8 cellular contexts compared by ENCODE assay signal in the genomic region with DNA sequence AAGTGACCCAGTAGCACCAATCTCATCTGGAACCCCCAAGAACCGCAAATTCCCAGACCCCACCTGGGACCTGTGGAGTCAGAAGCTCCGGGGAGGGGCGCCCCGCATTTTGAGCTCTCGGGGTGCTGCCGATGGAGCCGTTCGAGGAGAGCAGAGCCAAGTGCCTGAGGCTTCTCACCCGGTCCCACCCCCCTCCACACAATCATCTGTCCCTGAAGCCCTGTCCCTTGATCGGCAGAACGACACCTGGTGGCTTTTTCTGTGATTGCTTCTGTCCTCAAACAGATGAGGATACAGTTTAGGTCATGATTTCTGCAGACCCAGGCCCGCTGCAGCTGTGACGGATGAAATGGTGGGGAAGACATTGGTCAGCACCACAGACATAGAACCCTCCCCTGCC.
A peak's percentile ranks its signal among the peaks of the same experiment; 100 is the strongest.
DNase-seq lines count a peak whose midpoint lies in the region; ATAC-seq lines count a peak whose summit lies in the region.

No MANE protein-coding gene starts in this region.

- no peak overlapping the region for H3K27ac Mint-ChIP-seq in activated naive CD8-positive, alpha-beta T cell treated with anti-CD3 and anti-CD28 coated beads, Interleukin-2, amount 10 ng/mL, durations not matched to agents 7 days and 5 days
- no peak overlapping the region for H3K27ac Mint-ChIP-seq in activated naive CD8-positive, alpha-beta T cell treated with anti-CD3 and anti-CD28 coated beads for 36 hours

- H3K9me3 Mint-ChIP-seq in activated naive CD8-positive, alpha-beta T cell treated with anti-CD3 and anti-CD28 coated beads, Interleukin-2, amount 10 ng/mL, durations not matched to agents 7 days and 5 days, result peaks cover 8% of the 10 kb centered on the region
- H3K9me3 Mint-ChIP-seq in activated naive CD8-positive, alpha-beta T cell treated with anti-CD3 and anti-CD28 coated beads for 36 hours, result no peaks in the 10 kb centered on the region

- peaks cover 22% of the 10 kb centered on the region for H3K27me3 Mint-ChIP-seq in activated naive CD8-positive, alpha-beta T cell treated with anti-CD3 and anti-CD28 coated beads, Interleukin-2, amount 10 ng/mL, durations not matched to agents 7 days and 5 days
- H3K27me3 Mint-ChIP-seq in activated naive CD8-positive, alpha-beta T cell treated with anti-CD3 and anti-CD28 coated beads for 36 hours, result peaks cover 16% of the 10 kb centered on the region

- H3K4me3 Mint-ChIP-seq in activated naive CD8-positive, alpha-beta T cell treated with anti-CD3 and anti-CD28 coated beads, Interleukin-2, amount 10 ng/mL, durations not matched to agents 7 days and 5 days, result no peak overlapping the region
- H3K4me3 Mint-ChIP-seq in activated naive CD8-positive, alpha-beta T cell treated with anti-CD3 and anti-CD28 coated beads for 36 hours, result no peak overlapping the region

- H3K4me1 Mint-ChIP-seq in activated naive CD8-positive, alpha-beta T cell treated with anti-CD3 and anti-CD28 coated beads, Interleukin-2, amount 10 ng/mL, durations not matched to agents 7 days and 5 days, result peaks cover 8% of the 10 kb centered on the region
- H3K4me1 Mint-ChIP-seq in activated naive CD8-positive, alpha-beta T cell treated with anti-CD3 and anti-CD28 coated beads for 36 hours, result peaks cover 4% of the 10 kb centered on the region

- ATAC-seq in activated naive CD8-positive, alpha-beta T cell treated with anti-CD3 and anti-CD28 coated beads, Interleukin-2, amount 10 ng/mL, durations not matched to agents 7 days and 5 days (ENCODE audit: low read depth), result peak; percentile 44
- ATAC-seq in left lobe of liver, result peak; percentile 73

- no peak for DNase-seq in activated naive CD8-positive, alpha-beta T cell treated with anti-CD3 and anti-CD28 coated beads, Interleukin-2, amount 10 ng/mL, durations not matched to agents 7 days and 5 days
- DNase-seq in activated naive CD8-positive, alpha-beta T cell treated with anti-CD3 and anti-CD28 coated beads for 36 hours, result no peak
- DNase-seq in NCI-H748 treated with DMSO at 0.1 percent for 48 hours (lab: John Stamatoyannopoulos, UW), result peak; percentile 74
- DNase-seq in activated naive CD4-positive, alpha-beta T cell treated with Interleukin-2 at 50 U/mL for 16 hours, result peak; percentile 48
- no peak for DNase-seq in left lobe of liver (ENCODE audit: low spot score)
- no peak for DNase-seq in NCI-H510A treated with DMSO at 0.1 percent for 48 hours (lab: John Stamatoyannopoulos, UW)
- DNase-seq in hippocampal formation (lab: John Stamatoyannopoulos, UW), result no peak
- DNase-seq in middle frontal gyrus (ENCODE audit: extremely low spot score, low spot score), result no peak

- POLR2A ChIA-PET in activated naive CD8-positive, alpha-beta T cell treated with anti-CD3 and anti-CD28 coated beads, Interleukin-2, amount 10 ng/mL, durations not matched to agents 7 days and 5 days (lab: Charles Lee), result no interaction called here

- H3K36me3 Mint-ChIP-seq in activated naive CD8-positive, alpha-beta T cell treated with anti-CD3 and anti-CD28 coated beads, Interleukin-2, amount 10 ng/mL, durations not matched to agents 7 days and 5 days, result no peaks in the 10 kb centered on the region
- no peaks in the 10 kb centered on the region for H3K36me3 Mint-ChIP-seq in activated naive CD8-positive, alpha-beta T cell treated with anti-CD3 and anti-CD28 coated beads for 36 hours

Comparison
In these comparisons a context has a peak if more than half of its experiments do, and no peak if none do; other contexts are left out.
1. DNase-seq: peak in NCI-H748 treated with DMSO at 0.1 percent for 48 hours (single experiment) and activated naive CD4-positive, alpha-beta T cell treated with Interleukin-2 at 50 U/mL for 16 hours (single experiment); none in activated naive CD8-positive, alpha-beta T cell treated with anti-CD3 and anti-CD28 coated beads, Interleukin-2, amount 10 ng/mL, durations not matched to agents 7 days and 5 days (single experiment), activated naive CD8-positive, alpha-beta T cell treated with anti-CD3 and anti-CD28 coated beads for 36 hours (single experiment), left lobe of liver (single experiment), NCI-H510A treated with DMSO at 0.1 percent for 48 hours (single experiment), hippocampal formation (0 of 2) and middle frontal gyrus (single experiment).